Comparison of ENCODE assay signal across 30 cellular contexts in the genomic region with DNA sequence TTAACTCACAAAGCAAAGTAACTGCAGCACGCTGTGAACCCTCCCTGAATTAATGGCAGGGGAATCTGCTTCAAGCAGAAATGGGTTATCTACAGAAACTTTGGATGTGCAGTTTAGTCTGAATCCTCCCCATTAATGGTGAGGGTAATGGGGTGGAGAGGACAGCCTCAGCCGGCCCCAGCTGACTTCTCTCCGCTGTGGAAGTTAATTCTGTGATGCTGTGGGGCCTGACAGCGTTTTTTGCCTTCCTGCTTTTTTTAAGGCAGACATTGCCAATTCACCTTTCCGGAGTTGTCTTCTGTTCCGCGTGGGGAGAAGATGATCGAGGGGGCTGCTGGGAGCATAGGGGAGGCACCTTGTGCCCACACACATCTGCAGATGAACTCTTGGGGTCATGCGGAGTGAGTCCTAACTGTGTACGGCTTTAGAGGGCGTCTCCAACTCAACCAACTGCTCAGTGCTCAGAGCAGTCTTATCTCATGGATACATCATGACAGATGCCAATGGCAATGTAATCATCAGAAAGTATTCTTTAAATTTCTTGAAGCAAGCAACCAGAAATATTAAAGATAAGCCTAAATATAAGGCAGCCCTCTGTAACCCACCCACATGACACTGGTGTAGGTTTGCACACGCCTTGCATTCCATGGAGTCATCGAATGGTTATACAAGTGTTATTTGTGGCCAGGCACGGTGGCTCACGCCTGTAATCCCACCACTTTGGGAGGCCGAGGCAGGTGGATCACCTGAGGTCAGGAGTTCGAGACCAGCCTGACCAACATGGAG.
"Had no signal": no experiment of that assay in that cellular context is flagged by ENCODE, and none has a peak within 500 bp of the region (broad histone marks: within the 10 kb centered on the region; RNA-seq: fewer than 3 reads in every experiment).

No MANE protein-coding gene starts in this region.

- ATAC-seq: activated CD4-positive, CD25-positive, alpha-beta regulatory T cell treated with anti-CD3 and anti-CD28 coated beads, Interleukin-2, amount 50 U/mL, for 24 hours; body of pancreas; effector memory CD8-positive, alpha-beta T cell; left colon; natural killer cell treated with Interleukin-12 subunit alpha and Interleukin-12 subunit beta and Interleukin-15 and Interleukin-18, amount 100 ng/mL, for 72 hours; psoas muscle had no signal

- H3K9me3 ChIP-seq: body of pancreas, colonic mucosa, psoas muscle, suprapubic skin had no signal

- H3K4me3 Mint-ChIP-seq: activated CD4-positive, alpha-beta memory T cell treated with anti-CD3 and anti-CD28 coated beads, Interleukin-2, amount 10 ng/mL, durations not matched to agents 7 days and 5 days; effector memory CD8-positive, alpha-beta T cell; natural killer cell treated with Interleukin-12 subunit alpha and Interleukin-12 subunit beta and Interleukin-15 and Interleukin-18, amount 100 ng/mL, for 72 hours; T-helper 1 cell treated with Interleukin-12 subunit alpha and Interleukin-12 subunit beta and Interleukin-4 antibody, amounts not matched to agents 30 μg/mL and 1 μg/mL, for 36 hours had no signal

- H3K27ac ChIP-seq: adrenal gland, body of pancreas, colonic mucosa, dorsolateral prefrontal cortex, ovary, psoas muscle, sigmoid colon, suprapubic skin, tibial artery, VCaP had no signal

- H3K27me3 ChIP-seq: adrenal gland, body of pancreas, colonic mucosa, ovary, sigmoid colon had no signal

- H3K36me3 ChIP-seq: colonic mucosa, ovary, sigmoid colon, suprapubic skin had no signal

- H3K4me3 ChIP-seq: adrenal gland, body of pancreas, colonic mucosa, dorsolateral prefrontal cortex, ovary, psoas muscle, sigmoid colon, smooth muscle cell, suprapubic skin, tibial artery had no signal

- H3K27ac Mint-ChIP-seq: activated CD4-positive, alpha-beta memory T cell treated with anti-CD3 and anti-CD28 coated beads, Interleukin-2, amount 10 ng/mL, durations not matched to agents 7 days and 5 days; activated naive CD4-positive, alpha-beta T cell treated with anti-CD3 and anti-CD28 coated beads, Interleukin-2, amount 50 U/mL, for 72 hours; effector memory CD8-positive, alpha-beta T cell; natural killer cell treated with Interleukin-12 subunit alpha and Interleukin-12 subunit beta and Interleukin-15 and Interleukin-18, amount 100 ng/mL, for 72 hours; T-helper 1 cell treated with Interleukin-12 subunit alpha and Interleukin-12 subunit beta and Interleukin-4 antibody, amounts not matched to agents 30 μg/mL and 1 μg/mL, for 36 hours had no signal

- H3K4me1 ChIP-seq: adrenal gland, colonic mucosa, psoas muscle had no signal

- H3K4me2 ChIP-seq: smooth muscle cell had no signal

- DNase-seq: activated CD4-positive, alpha-beta memory T cell treated with anti-CD3 and anti-CD28 coated beads, Interleukin-2, amount 10 ng/mL, durations not matched to agents 7 days and 5 days; activated CD4-positive, alpha-beta T cell treated with anti-CD3 and anti-CD28 coated beads for 48 hours; activated naive CD4-positive, alpha-beta T cell; activated T-cell treated with anti-CD3 and anti-CD28 coated beads, Interleukin-2, amount 50 U/mL, for 48 hours; adrenal gland; body of pancreas; colonic mucosa; dorsolateral prefrontal cortex; effector memory CD8-positive, alpha-beta T cell; erythroblast; hippocampal formation; kidney; left colon; mesenchymal stem cell; ovary; psoas muscle; sigmoid colon; stimulated activated CD4-positive, alpha-beta T cell treated with anti-CD3 and anti-CD28 coated beads, Interleukin-15, amount 100 ng/mL, for 24 hours; stimulated activated CD4-positive, alpha-beta T cell treated with anti-CD3 and anti-CD28 coated beads, Interleukin-2, amount 100 ng/mL, for 24 hours; stimulated activated naive CD4-positive, alpha-beta T cell; SW 1271; T-helper 9 cell; tibial artery had no signal
